Comparison of ENCODE assay signal across 9 cellular contexts in genomic region chr22:24583221-24583971, GRCh38. TPM values are rescaled to one million over a fixed set of nuclear protein-coding genes. Genes with fewer than 3 reads are reported as not detected.
DNase-seq lines count a peak whose midpoint lies in the region; ATAC-seq lines count a peak whose summit lies in the region.
"Had no signal": no experiment of that assay in that cellular context is flagged by ENCODE, and none has a peak within 500 bp of the region (broad histone marks: within the 10 kb centered on the region; RNA-seq: fewer than 3 reads in every experiment).

No MANE protein-coding gene starts in this region.

- peak overlapping the region; percentile 8 to 43 for H3K9ac ChIP-seq in duodenal mucosa (ENCODE audit: low read depth in 1 of 2, low read length in 2 of 2)

- peaks cover 29 to 40% of the 10 kb centered on the region in 2 donors for H3K4me1 ChIP-seq in duodenal mucosa (ENCODE audit: control insufficient read depth in 1 of 2, insufficient read depth in 2 of 2, low read length in 2 of 2)

- H3K27ac ChIP-seq in duodenal mucosa (ENCODE audit: low read depth, low read length): no peak overlapping the region
- H3K27ac ChIP-seq: WERI-Rb-1 had no signal

- no peak overlapping the region for H3K4me3 ChIP-seq in duodenal mucosa (ENCODE audit: low read depth in 1 of 2, low read length in 2 of 2)

- no peak for ATAC-seq in HG03045 (IDR thresholded peaks at IDR 0.05; ENCODE audit: unreplicated experiment)

- peak; percentile 69 for DNase-seq in DMS153 (lab: John Stamatoyannopoulos, UW)
- peak; percentile 37 to 70 for DNase-seq in NCI-H2081 (lab: John Stamatoyannopoulos, UW)
- peak; percentile 78 for DNase-seq in myocyte (ENCODE audit: low read depth)
- DNase-seq in OCI-M1 (lab: John Stamatoyannopoulos, UW): no peak
- DNase-seq in T-helper 9 cell: no peak
- no peak for DNase-seq in effector CD4-positive, alpha-beta T cell
- DNase-seq: WERI-Rb-1 had no signal

- H3K27me3 ChIP-seq in duodenal mucosa (ENCODE audit: control insufficient read depth in 1 of 2, insufficient read depth in 2 of 2, low read length in 2 of 2): no peaks in the 10 kb centered on the region

- H3K9me3 ChIP-seq in duodenal mucosa (ENCODE audit: control insufficient read depth in 1 of 2, low read length in 2 of 2): no peaks in the 10 kb centered on the region

- peaks cover 0 to 22% of the 10 kb centered on the region in 2 donors for H3K36me3 ChIP-seq in duodenal mucosa (ENCODE audit: control insufficient read depth in 1 of 2, insufficient read depth in 2 of 2, low read length in 2 of 2)

RNA-seq across cellular contexts. Expression of gene LRRC75B, which starts 9.5 kb away (rescaled TPM):
- total RNA-seq in myocyte: 10.0 and 13.2 TPM in 2 replicates
- 9.6 TPM for polyA plus RNA-seq in myocyte (2012)

RNA-seq across cellular contexts. Expression of gene GGT1, which starts 19.6 kb away (rescaled TPM):
- 2.1 and 2.4 TPM in 2 replicates for total RNA-seq in myocyte
- 1.4 TPM for polyA plus RNA-seq in myocyte (2012)

RNA-seq across cellular contexts. Expression of gene SNRPD3, which starts 27.6 kb away (rescaled TPM):
- 169 and 202 TPM in 2 replicates for total RNA-seq in myocyte
- 156 TPM for polyA plus RNA-seq in myocyte (2012)

RNA-seq across cellular contexts. Expression of gene GUCD1, which starts 28.5 kb away (rescaled TPM):
- 192 and 242 TPM in 2 replicates for total RNA-seq in myocyte
- polyA plus RNA-seq in myocyte (2012): 99.8 TPM

Comparison
In these comparisons a context has a peak if more than half of its experiments do, and no peak if none do; other contexts are left out.
1. DNase-seq: peak in DMS153 (single experiment), NCI-H2081 (2 of 2) and myocyte (single experiment); none in OCI-M1 (single experiment), T-helper 9 cell (single experiment) and effector CD4-positive, alpha-beta T cell (single experiment).